In genomic region chr2:218293715-218294429, GRCh38 we compare ENCODE assay signal across 13 cellular contexts. TPM values are rescaled to one million over a fixed set of nuclear protein-coding genes. Genes with fewer than 3 reads are reported as not detected.
A peak's percentile ranks its signal among the peaks of the same experiment; 100 is the strongest.
DNase-seq lines count a peak whose midpoint lies in the region; ATAC-seq, FAIRE-seq and TF ChIP-seq lines count a peak whose summit lies in the region.
"Had no signal": no experiment of that assay in that cellular context is flagged by ENCODE, and none has a peak within 500 bp of the region (broad histone marks: within the 10 kb centered on the region; RNA-seq: fewer than 3 reads in every experiment).

No MANE protein-coding gene starts in this region.

- H3K4me1 ChIP-seq in keratinocyte (ENCODE audit: control insufficient read depth, extremely low read depth, insufficient read depth, low read length) = peaks cover 79% of the 10 kb centered on the region
- H3K4me1 ChIP-seq in small intestine (ENCODE audit: control insufficient read depth in 2 of 2, insufficient read depth in 1 of 2, low read depth in 1 of 2, low read length in 1 of 2) = peaks cover 2 to 17% of the 10 kb centered on the region in 2 donors

- H3K9me3 ChIP-seq in T-helper 17 cell (ENCODE audit: control insufficient read depth, low read length, poor library complexity, severe bottlenecking) (no peaks in the 10 kb centered on the region), keratinocyte (ENCODE audit: control insufficient read depth, low read depth, low read length) (no peaks in the 10 kb centered on the region), small intestine (ENCODE audit: control insufficient read depth, low read depth) (no peaks in the 10 kb centered on the region)

- H3K36me3 ChIP-seq in keratinocyte (ENCODE audit: control insufficient read depth in 2 of 2, extremely low read depth in 1 of 2, insufficient read depth in 2 of 2, low read length in 2 of 2) (peaks cover 0 to 4% of the 10 kb centered on the region in 2 experiments), small intestine (ENCODE audit: control insufficient read depth in 2 of 2, insufficient read depth in 2 of 2, low read length in 2 of 2) (no peaks in the 10 kb centered on the region)

- H3K4me3 Mint-ChIP-seq in T-helper 17 cell = peak overlapping the region; percentile 15

- ATAC-seq in T-helper 17 cell (no peak), HG03442 (IDR thresholded peaks at IDR 0.05; ENCODE audit: unreplicated experiment) (no peak), GM18861 (IDR thresholded peaks at IDR 0.05; ENCODE audit: unreplicated experiment) (no peak)

- 43 to 54% (median 48%) methylated on average over 5 of the region's 5 CpGs for WGBS in small intestine, 3 donors

- DNase-seq in CD1c-positive myeloid dendritic cell (ENCODE audit: extremely low spot score) (peak; percentile 72), T-helper 17 cell (no peak), keratinocyte (ENCODE audit: low read depth, low spot score) (no peak), small intestine (no peak), NCI-H2171 (lab: John Stamatoyannopoulos, UW) (no peak), ACHN (no peak)
- DNase-seq: activated CD4-positive, alpha-beta T cell treated with anti-CD3 and anti-CD28 coated beads, Interleukin-2, amount 50 U/mL, for 48 hours; cerebellar nuclear complex; NCI-H2107; stimulated activated CD8-positive, alpha-beta memory T cell treated with anti-CD3 and anti-CD28 coated beads, Interleukin-4, amount 100 ng/mL, for 48 hours had no signal

- in situ Hi-C loops in ACHN (cut with HindIII; ENCODE audit: low pct_ligation_motif_present, low pct_unique_long_range_greater_than_20kb, low sequenced_read_pairs) = no loop called here

- peaks cover 39% of the 10 kb centered on the region for H3K4me1 Mint-ChIP-seq in T-helper 17 cell

- H3K9ac ChIP-seq in keratinocyte (ENCODE audit: control insufficient read depth, extremely low read depth, insufficient read depth, low read length) = peak overlapping the region; percentile 65

- H3K9me1 ChIP-seq in keratinocyte (ENCODE audit: control insufficient read depth, extremely low read depth, insufficient read depth, low read length) = no peaks in the 10 kb centered on the region

- H4K20me1 ChIP-seq in keratinocyte (ENCODE audit: control insufficient read depth, extremely low read depth, insufficient read depth, low read length) = peaks cover 3% of the 10 kb centered on the region

- H2AFZ ChIP-seq in keratinocyte (ENCODE audit: control insufficient read depth, low read length) = no peak overlapping the region

- no peaks in the 10 kb centered on the region for H3K27me3 ChIP-seq in keratinocyte (ENCODE audit: control insufficient read depth, extremely low read depth, insufficient read depth, low read length)
- H3K27me3 ChIP-seq in small intestine (ENCODE audit: control insufficient read depth in 2 of 2, insufficient read depth in 2 of 2, low read length in 2 of 2) = no peaks in the 10 kb centered on the region

- no peak overlapping the region for H3K4me3 ChIP-seq in keratinocyte (ENCODE audit: control insufficient read depth in 2 of 3, extremely low read depth in 1 of 3, insufficient read depth in 2 of 3, low read depth in 1 of 3, low read length in 3 of 3)
- no peak overlapping the region for H3K4me3 ChIP-seq in small intestine (ENCODE audit: low read depth in 1 of 2, low read length in 2 of 2)

- peak in 1 of 3 experiments; percentile 9 for TF ChIP-seq CTCF in keratinocyte (optimal IDR thresholded peaks at IDR 0.05 in 1 of 3, IDR thresholded peaks at IDR 0.05 in 1 of 3, conservative IDR thresholded peaks at IDR 0.05 in 1 of 3; ENCODE audit: extremely low read depth in 1 of 3, insufficient read depth in 2 of 3, low read length in 3 of 3)

- peaks cover 33% of the 10 kb centered on the region for H3K79me2 ChIP-seq in keratinocyte (ENCODE audit: control insufficient read depth, insufficient read depth, low read length)

- H3K27me3 Mint-ChIP-seq in T-helper 17 cell = no peaks in the 10 kb centered on the region

- peak overlapping the region; percentile 86 for H3K4me2 ChIP-seq in keratinocyte (ENCODE audit: control insufficient read depth, extremely low read depth, insufficient read depth, low read depth, low read length)

- H3K27ac ChIP-seq in keratinocyte (ENCODE audit: control insufficient read depth, insufficient read depth, low read length) = peak overlapping the region; percentile 85
- peak overlapping the region; percentile 94 to 95 for H3K27ac ChIP-seq in small intestine (ENCODE audit: low read depth in 1 of 2, low read length in 1 of 2)

- FAIRE-seq in keratinocyte (lab: Jason Lieb, UNC) (peak; percentile 46), small intestine (lab: Jason Lieb, UNC) (no peak)
- FAIRE-seq: islet of Langerhans had no signal

- dilution Hi-C loops in keratinocyte (cut with MboI; ENCODE audit: extremely low pct_ligation_motif_present, low sequenced_read_pairs) = no loop called here

- peak overlapping the region; percentile 62 for H3K27ac Mint-ChIP-seq in T-helper 17 cell

- H3K36me3 Mint-ChIP-seq in T-helper 17 cell (ENCODE audit: low read depth) = no peaks in the 10 kb centered on the region

RNA-seq across cellular contexts. Expression of gene TMBIM1, which starts 1.6 kb away (rescaled TPM):
- total RNA-seq in T-helper 17 cell = 100 to 1,000 TPM in 1 of 2 donors, 10 to 100 TPM in 1; 97.4 to 121 TPM
- polyA plus RNA-seq in keratinocyte (609 to 905 TPM (median 751 TPM) in 3 replicates), small intestine (100 to 1,000 TPM; 112 to 179 (median 131) TPM)
- 191 TPM for polyA plus RNA-seq in keratinocyte (2011; ENCODE audit: low read depth)
- polyA plus RNA-seq in keratinocyte (2011; cell fraction: cytosol; rRNA removed) = 813 and 945 TPM in 2 replicates
- polyA plus RNA-seq in keratinocyte (2011; cell fraction: nucleus; rRNA removed) = 1,406 and 1,501 TPM in 2 replicates
- 664 and 1,481 TPM in 2 replicates for polyA plus RNA-seq in keratinocyte (2012; ENCODE audit: low replicate concordance)
- polyA minus RNA-seq in keratinocyte = 637 to 1,645 TPM (median 916 TPM) in 3 replicates
- polyA minus RNA-seq in keratinocyte (2011; cell fraction: cytosol; rRNA and poly(A)+ RNA removed) = 623 TPM
- polyA minus RNA-seq in keratinocyte (2011; cell fraction: nucleus; rRNA and poly(A)+ RNA removed) = 527 and 748 TPM in 2 replicates

RNA-seq across cellular contexts. Expression of gene PNKD, which starts 23.6 kb away (rescaled TPM):
- total RNA-seq in T-helper 17 cell = 10 to 100 TPM; 21.1 to 31.2 TPM
- polyA plus RNA-seq in keratinocyte (21.8 to 36.2 TPM (median 22.8 TPM) in 3 replicates), small intestine (100 to 1,000 TPM in 1 of 3 donors, 10 to 100 TPM in 2; 88.4 to 137 (median 91.6) TPM)
- polyA plus RNA-seq in keratinocyte (2011; ENCODE audit: low read depth) = 10.8 TPM
- polyA plus RNA-seq in keratinocyte (2011; cell fraction: cytosol; rRNA removed) = 20.8 and 30.2 TPM in 2 replicates
- polyA plus RNA-seq in keratinocyte (2011; cell fraction: nucleus; rRNA removed) = 21.9 and 23.9 TPM in 2 replicates
- polyA plus RNA-seq in keratinocyte (2012; ENCODE audit: low replicate concordance) = 29.2 and 36.6 TPM in 2 replicates
- 6.2 to 31.2 TPM (median 9.2 TPM) in 3 replicates for polyA minus RNA-seq in keratinocyte
- polyA minus RNA-seq in keratinocyte (2011; cell fraction: cytosol; rRNA and poly(A)+ RNA removed) = 13.4 TPM
- polyA minus RNA-seq in keratinocyte (2011; cell fraction: nucleus; rRNA and poly(A)+ RNA removed) = 5.5 and 7.0 TPM in 2 replicates

RNA-seq across cellular contexts. Expression of gene AAMP, which starts 23.9 kb away (rescaled TPM):
- total RNA-seq in T-helper 17 cell = 10 to 100 TPM; 46.8 to 47.0 TPM
- polyA plus RNA-seq in keratinocyte (76.3 to 94.3 TPM (median 78.4 TPM) in 3 replicates), small intestine (100 to 1,000 TPM; 101 to 134 (median 118) TPM)
- 115 TPM for polyA plus RNA-seq in keratinocyte (2011; ENCODE audit: low read depth)
- 46.1 and 129 TPM in 2 replicates for polyA plus RNA-seq in keratinocyte (2011; cell fraction: cytosol; rRNA removed)
- 108 and 122 TPM in 2 replicates for polyA plus RNA-seq in keratinocyte (2011; cell fraction: nucleus; rRNA removed)
- 113 and 114 TPM in 2 replicates for polyA plus RNA-seq in keratinocyte (2012; ENCODE audit: low replicate concordance)
- 54.2 to 86.2 TPM (median 64.0 TPM) in 3 replicates for polyA minus RNA-seq in keratinocyte
- polyA minus RNA-seq in keratinocyte (2011; cell fraction: cytosol; rRNA and poly(A)+ RNA removed) = 100 TPM
- polyA minus RNA-seq in keratinocyte (2011; cell fraction: nucleus; rRNA and poly(A)+ RNA removed) = 44.9 and 45.3 TPM in 2 replicates

RNA-seq across cellular contexts. Expression of gene GPBAR1, which starts 33.1 kb away (rescaled TPM):
- 1 to 10 TPM; 1.5 to 2.7 TPM for total RNA-seq in T-helper 17 cell
- polyA plus RNA-seq in keratinocyte (0.10 to 0.18 TPM (median 0.12 TPM) in 3 replicates), small intestine (1 to 10 TPM; 1.3 to 3.9 (median 1.4) TPM)
- not detected for polyA plus RNA-seq in keratinocyte (2011; ENCODE audit: low read depth)
- 0.05 TPM in 1 of 2 replicates, not detected in the other for polyA plus RNA-seq in keratinocyte (2011; cell fraction: cytosol; rRNA removed)
- 0.57 and 1.0 TPM in 2 replicates for polyA plus RNA-seq in keratinocyte (2011; cell fraction: nucleus; rRNA removed)
- 0.08 and 0.59 TPM in 2 replicates for polyA plus RNA-seq in keratinocyte (2012; ENCODE audit: low replicate concordance)
- 0.42 to 0.92 TPM in 2 of 3 replicates, not detected in the other for polyA minus RNA-seq in keratinocyte
- not detected for polyA minus RNA-seq in keratinocyte (2011; cell fraction: cytosol; rRNA and poly(A)+ RNA removed)
- 1.3 and 1.8 TPM in 2 replicates for polyA minus RNA-seq in keratinocyte (2011; cell fraction: nucleus; rRNA and poly(A)+ RNA removed)
